28 cellular contexts compared by ENCODE assay signal in the genomic region with DNA sequence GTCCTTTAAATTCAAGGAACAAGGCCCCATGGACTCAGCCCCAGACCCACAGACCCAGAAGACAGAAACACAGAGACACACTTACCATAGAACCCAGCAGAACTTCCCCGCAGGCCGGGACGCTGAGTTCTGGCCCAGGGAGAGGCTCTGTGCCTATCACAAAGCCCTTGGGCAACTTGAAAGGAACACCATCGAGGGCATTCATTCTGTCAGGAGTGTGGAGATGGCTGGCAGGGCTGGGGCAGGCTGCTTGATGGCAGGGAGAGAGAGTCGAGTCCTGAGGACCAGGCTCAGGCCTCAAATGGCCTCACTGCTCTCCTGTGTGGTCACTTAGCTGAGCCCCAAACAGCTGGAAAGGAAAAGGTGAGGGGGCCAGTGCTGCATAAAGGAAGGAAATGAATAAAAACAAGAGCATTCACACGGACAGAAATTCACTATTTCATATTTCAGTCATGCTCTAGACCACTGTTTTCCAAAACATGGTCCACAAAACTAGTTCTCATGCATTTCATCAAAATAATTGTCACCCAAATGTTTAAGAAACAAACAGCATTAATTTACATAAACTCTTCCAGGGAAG. TPM values are rescaled to one million over a fixed set of nuclear protein-coding genes. Genes with fewer than 3 reads are reported as not detected.
DNase-seq lines count a peak whose midpoint lies in the region; ATAC-seq and TF ChIP-seq lines count a peak whose summit lies in the region.
"Had no signal": no experiment of that assay in that cellular context is flagged by ENCODE, and none has a peak within 500 bp of the region (broad histone marks: within the 10 kb centered on the region; RNA-seq: fewer than 3 reads in every experiment).

No MANE protein-coding gene starts in this region.

- H3K4me3 ChIP-seq in RWPE2 (ENCODE audit: severe bottlenecking) = no peak overlapping the region
- H3K4me3 ChIP-seq: SJCRH30 had no signal

- intact Hi-C loops in activated CD8-positive, alpha-beta T cell treated with anti-CD3 and anti-CD28 coated beads for 36 hours (cut with micrococcal nuclease) = no loop called here

- no peaks in the 10 kb centered on the region for H3K27me3 ChIP-seq in RWPE2 (ENCODE audit: insufficient read depth, poor library complexity, severe bottlenecking)
- H3K27me3 ChIP-seq: BE2C, SJCRH30 had no signal

- no peak overlapping the region for H3K4me3 Mint-ChIP-seq in activated CD8-positive, alpha-beta T cell treated with anti-CD3 and anti-CD28 coated beads for 36 hours
- no peak overlapping the region for H3K4me3 Mint-ChIP-seq in activated CD8-positive, alpha-beta T cell treated with anti-CD3 and anti-CD28 coated beads, Interleukin-2, amount 10 ng/mL, durations not matched to agents 7 days and 5 days
- H3K4me3 Mint-ChIP-seq in neural crest cell = no peak overlapping the region
- H3K4me3 Mint-ChIP-seq: CD14-positive monocyte; CD8-positive, alpha-beta memory T cell had no signal

- CTCF ChIA-PET in activated CD8-positive, alpha-beta T cell treated with anti-CD3 and anti-CD28 coated beads for 36 hours (lab: Charles Lee) = no interaction called here
- CTCF ChIA-PET in activated CD8-positive, alpha-beta T cell treated with anti-CD3 and anti-CD28 coated beads, Interleukin-2, amount 10 ng/mL, durations not matched to agents 7 days and 5 days (lab: Charles Lee) = interaction anchor here (1.0 kb wide), 1 partner anchor 8 kb away, joined by 3 read pairs; no protein-coding TSS in a partner anchor

- H3K36me3 ChIP-seq in RWPE2 (ENCODE audit: low read depth) = peaks cover 17% of the 10 kb centered on the region; the same call in 1 of the 2 replicates

- peaks cover 19% of the 10 kb centered on the region for H3K36me3 Mint-ChIP-seq in activated CD8-positive, alpha-beta T cell treated with anti-CD3 and anti-CD28 coated beads for 36 hours (ENCODE audit: low read depth)
- peaks cover 16% of the 10 kb centered on the region for H3K36me3 Mint-ChIP-seq in activated CD8-positive, alpha-beta T cell treated with anti-CD3 and anti-CD28 coated beads, Interleukin-2, amount 10 ng/mL, durations not matched to agents 7 days and 5 days (ENCODE audit: low read depth)
- H3K36me3 Mint-ChIP-seq in neural crest cell (ENCODE audit: low read depth) = peaks cover 11% of the 10 kb centered on the region

- no peak for DNase-seq in activated CD8-positive, alpha-beta T cell treated with anti-CD3 and anti-CD28 coated beads for 36 hours
- no peak for DNase-seq in activated CD8-positive, alpha-beta T cell treated with anti-CD3 and anti-CD28 coated beads, Interleukin-2, amount 10 ng/mL, durations not matched to agents 7 days and 5 days
- DNase-seq in RWPE2 (ENCODE audit: low spot score) (peak; percentile 42), islet precursor cell (peak; percentile 38), neural crest cell (ENCODE audit: low read depth, low spot score) (no peak), Kasumi-1 (lab: John Stamatoyannopoulos, UW) (no peak), cerebellar cortex (ENCODE audit: low spot score) (no peak)
- DNase-seq: 8988T; ACHN; BE2C; CD8-positive, alpha-beta memory T cell; DMS 273 treated with DMSO at 0.1 percent for 48 hours; DMS79; GF-D8; Karpas-422; NCI-H1105 treated with DMSO at 0.1 percent for 48 hours; NCI-H146; NCI-H1930; NCI-H2107; NCI-H524; NCI-H774; SJCRH30 had no signal

- no peak overlapping the region for H3K27ac ChIP-seq in RWPE2 (ENCODE audit: poor library complexity, severe bottlenecking)
- H3K27ac ChIP-seq: SJCRH30 had no signal

- peaks cover 5% of the 10 kb centered on the region for H3K4me1 Mint-ChIP-seq in activated CD8-positive, alpha-beta T cell treated with anti-CD3 and anti-CD28 coated beads for 36 hours (ENCODE audit: low read depth)
- no peaks in the 10 kb centered on the region for H3K4me1 Mint-ChIP-seq in activated CD8-positive, alpha-beta T cell treated with anti-CD3 and anti-CD28 coated beads, Interleukin-2, amount 10 ng/mL, durations not matched to agents 7 days and 5 days (ENCODE audit: low read depth)
- peaks cover 12% of the 10 kb centered on the region for H3K4me1 Mint-ChIP-seq in neural crest cell

- H3K9me3 Mint-ChIP-seq in activated CD8-positive, alpha-beta T cell treated with anti-CD3 and anti-CD28 coated beads for 36 hours = no peaks in the 10 kb centered on the region
- no peaks in the 10 kb centered on the region for H3K9me3 Mint-ChIP-seq in activated CD8-positive, alpha-beta T cell treated with anti-CD3 and anti-CD28 coated beads, Interleukin-2, amount 10 ng/mL, durations not matched to agents 7 days and 5 days (ENCODE audit: insufficient read depth)
- no peaks in the 10 kb centered on the region for H3K9me3 Mint-ChIP-seq in neural crest cell
- H3K9me3 Mint-ChIP-seq: CD14-positive monocyte; CD8-positive, alpha-beta memory T cell had no signal

- no peaks in the 10 kb centered on the region for H3K4me1 ChIP-seq in RWPE2 (ENCODE audit: insufficient read depth, poor library complexity, severe bottlenecking)
- H3K4me1 ChIP-seq: BE2C had no signal

- POLR2A ChIA-PET in activated CD8-positive, alpha-beta T cell treated with anti-CD3 and anti-CD28 coated beads for 36 hours (lab: Charles Lee) = no interaction called here
- POLR2A ChIA-PET in activated CD8-positive, alpha-beta T cell treated with anti-CD3 and anti-CD28 coated beads, Interleukin-2, amount 10 ng/mL, durations not matched to agents 7 days and 5 days (lab: Charles Lee) = no interaction called here

- H3K9me3 ChIP-seq in RWPE2 (ENCODE audit: severe bottlenecking) = no peaks in the 10 kb centered on the region
- H3K9me3 ChIP-seq: BE2C, SJCRH30 had no signal

- peak overlapping the region; percentile 52 for H3K27ac Mint-ChIP-seq in activated CD8-positive, alpha-beta T cell treated with anti-CD3 and anti-CD28 coated beads for 36 hours
- H3K27ac Mint-ChIP-seq in activated CD8-positive, alpha-beta T cell treated with anti-CD3 and anti-CD28 coated beads, Interleukin-2, amount 10 ng/mL, durations not matched to agents 7 days and 5 days = no peak overlapping the region
- peak overlapping the region; percentile 43 for H3K27ac Mint-ChIP-seq in neural crest cell (ENCODE audit: unreplicated experiment)

- no peaks in the 10 kb centered on the region for H3K27me3 Mint-ChIP-seq in activated CD8-positive, alpha-beta T cell treated with anti-CD3 and anti-CD28 coated beads for 36 hours
- no peaks in the 10 kb centered on the region for H3K27me3 Mint-ChIP-seq in activated CD8-positive, alpha-beta T cell treated with anti-CD3 and anti-CD28 coated beads, Interleukin-2, amount 10 ng/mL, durations not matched to agents 7 days and 5 days (ENCODE audit: low read depth)
- no peaks in the 10 kb centered on the region for H3K27me3 Mint-ChIP-seq in neural crest cell (ENCODE audit: low read depth)
- H3K27me3 Mint-ChIP-seq: CD8-positive, alpha-beta memory T cell had no signal

- ATAC-seq in activated CD8-positive, alpha-beta T cell treated with anti-CD3 and anti-CD28 coated beads for 36 hours = no peak
- ATAC-seq in activated CD8-positive, alpha-beta T cell treated with anti-CD3 and anti-CD28 coated beads, Interleukin-2, amount 10 ng/mL, durations not matched to agents 7 days and 5 days = no peak
- no peak for ATAC-seq in RWPE2 (ENCODE audit: low read depth)
- ATAC-seq in esophagus mucosa = no peak
- ATAC-seq: HepG2, Right ventricle myocardium inferior had no signal

- TF ChIP-seq CTCF in activated CD8-positive, alpha-beta T cell treated with anti-CD3 and anti-CD28 coated beads for 36 hours (IDR thresholded peaks at IDR 0.05) = no peak
- no peak for TF ChIP-seq CTCF in RWPE2 (IDR thresholded peaks at IDR 0.05; ENCODE audit: poor library complexity, severe bottlenecking)
- TF ChIP-seq CTCF in neural crest cell (conservative IDR thresholded peaks at IDR 0.05) = no peak

RNA-seq across cellular contexts. Expression of a gene that starts 8.9 kb away (rescaled TPM):
- total RNA-seq in activated CD8-positive, alpha-beta T cell treated with anti-CD3 and anti-CD28 coated beads for 36 hours = 1 to 10 TPM; 2.9 to 3.3 TPM
- 1 to 10 TPM; 3.5 to 4.2 TPM for total RNA-seq in activated CD8-positive, alpha-beta T cell treated with anti-CD3 and anti-CD28 coated beads, Interleukin-2, amount 10 ng/mL, durations not matched to agents 7 days and 5 days
- total RNA-seq in neural crest cell (3.6 and 4.5 TPM in 2 replicates), esophagus mucosa (1.8 TPM)

RNA-seq across cellular contexts. Expression of a gene that starts 27.5 kb away (rescaled TPM):
- total RNA-seq in activated CD8-positive, alpha-beta T cell treated with anti-CD3 and anti-CD28 coated beads for 36 hours = 10 to 100 TPM; 33.8 to 35.1 TPM
- 10 to 100 TPM; 31.5 to 34.9 TPM for total RNA-seq in activated CD8-positive, alpha-beta T cell treated with anti-CD3 and anti-CD28 coated beads, Interleukin-2, amount 10 ng/mL, durations not matched to agents 7 days and 5 days
- total RNA-seq in neural crest cell = 37.0 and 40.8 TPM in 2 replicates
- 18.6 TPM for total RNA-seq in esophagus mucosa

RNA-seq across cellular contexts. Expression of a gene that starts 29.6 kb away (rescaled TPM):
- not detected for total RNA-seq in activated CD8-positive, alpha-beta T cell treated with anti-CD3 and anti-CD28 coated beads for 36 hours
- total RNA-seq in activated CD8-positive, alpha-beta T cell treated with anti-CD3 and anti-CD28 coated beads, Interleukin-2, amount 10 ng/mL, durations not matched to agents 7 days and 5 days = not detected
- total RNA-seq in neural crest cell (not detected in 2 replicates), esophagus mucosa (not detected)
- total RNA-seq: CD8-positive, alpha-beta memory T cell; HepG2; HT1080; M059J had no signal

RNA-seq across cellular contexts. Expression of a gene that starts 38.3 kb away (rescaled TPM):
- total RNA-seq in activated CD8-positive, alpha-beta T cell treated with anti-CD3 and anti-CD28 coated beads for 36 hours = not detected
- not detected for total RNA-seq in activated CD8-positive, alpha-beta T cell treated with anti-CD3 and anti-CD28 coated beads, Interleukin-2, amount 10 ng/mL, durations not matched to agents 7 days and 5 days
- total RNA-seq in neural crest cell (1.5 and 1.8 TPM in 2 replicates), esophagus mucosa (1.5 TPM)
- total RNA-seq: CD8-positive, alpha-beta memory T cell; HT1080; M059J; SJCRH30 had no signal

Comparison
In these comparisons a context has a peak if more than half of its experiments do, and no peak if none do; other contexts are left out.
1. DNase-seq: peak in RWPE2 (single experiment) and islet precursor cell (single experiment); none in activated CD8-positive, alpha-beta T cell treated with anti-CD3 and anti-CD28 coated beads for 36 hours (single experiment), activated CD8-positive, alpha-beta T cell treated with anti-CD3 and anti-CD28 coated beads, Interleukin-2, amount 10 ng/mL, durations not matched to agents 7 days and 5 days (single experiment), neural crest cell (single experiment), Kasumi-1 (0 of 2) and cerebellar cortex (single experiment).